In genomic region chr14:69129264-69129880, GRCh38 we compare ENCODE assay signal across 7 cellular contexts. TPM values are rescaled to one million over a fixed set of nuclear protein-coding genes. Genes with fewer than 3 reads are reported as not detected.
DNase-seq lines count a peak whose midpoint lies in the region; ATAC-seq, FAIRE-seq and TF ChIP-seq lines count a peak whose summit lies in the region.

No MANE protein-coding gene starts in this region.

- peak overlapping the region; percentile 21 for H3K4me2 ChIP-seq in fibroblast of lung (ENCODE audit: extremely low read depth, insufficient read depth, low read length)

- H3K4me1 Mint-ChIP-seq in activated T-cell treated with anti-CD3 and anti-CD28 coated beads, Interleukin-2, amount 50 U/mL, for 72 hours (ENCODE audit: low read depth) = peaks cover 73% of the 10 kb centered on the region
- H3K4me1 Mint-ChIP-seq in nephron progenitor cell = peaks cover 42% of the 10 kb centered on the region

- H4K20me1 ChIP-seq in fibroblast of lung (ENCODE audit: control insufficient read depth, extremely low read depth, insufficient read depth, low read length) = no peaks in the 10 kb centered on the region

- no peak overlapping the region for H3K27ac ChIP-seq in fibroblast of lung (ENCODE audit: insufficient read depth, low read length)

- no peak overlapping the region for H3K4me3 ChIP-seq in fibroblast of lung (replicated peaks in 1 of 4; ENCODE audit: control extremely low read depth in 1 of 4, insufficient read depth in 1 of 4, low read depth in 3 of 4, low read length in 4 of 4)

- no peak for FAIRE-seq in RCC 7860 (lab: Jason Lieb, UNC)

- no peaks in the 10 kb centered on the region for H3K9me3 ChIP-seq in fibroblast of lung (ENCODE audit: control insufficient read depth, insufficient read depth, low read depth, low read length)

- peaks cover 18% of the 10 kb centered on the region for H3K79me2 ChIP-seq in fibroblast of lung (ENCODE audit: control insufficient read depth, insufficient read depth, low read length)

- peak overlapping the region in 1 of 2 donors; percentile 31 for H3K4me3 Mint-ChIP-seq in activated T-cell treated with anti-CD3 and anti-CD28 coated beads, Interleukin-2, amount 50 U/mL, for 72 hours
- H3K4me3 Mint-ChIP-seq in nephron progenitor cell = no peak overlapping the region

- peak; percentile 67 to 75 for ATAC-seq in activated T-cell treated with anti-CD3 and anti-CD28 coated beads, Interleukin-2, amount 50 U/mL, for 72 hours (replicated peaks in 1 of 2)

- no peaks in the 10 kb centered on the region for H3K27me3 Mint-ChIP-seq in activated T-cell treated with anti-CD3 and anti-CD28 coated beads, Interleukin-2, amount 50 U/mL, for 72 hours (ENCODE audit: low read depth)
- H3K27me3 Mint-ChIP-seq in nephron progenitor cell (ENCODE audit: low read depth, poor library complexity) = no peaks in the 10 kb centered on the region

- TF ChIP-seq CTCF in GM12873 (IDR thresholded peaks at IDR 0.05; ENCODE audit: insufficient read depth, low read depth, low read length, missing control alignments) (peak; percentile 97), LNCAP (IDR thresholded peaks at IDR 0.05) (peak; percentile 91), fibroblast of lung (conservative IDR thresholded peaks at IDR 0.05 in 1 of 2, IDR thresholded peaks at IDR 0.05 in 1 of 2; ENCODE audit: low read depth in 1 of 2, low read length in 2 of 2) (peak; percentile 89 to 98), nephron progenitor cell (IDR thresholded peaks at IDR 0.05) (peak; percentile 95)

- H3K4me1 ChIP-seq in fibroblast of lung (ENCODE audit: control insufficient read depth, extremely low read depth, insufficient read depth, low read length) = peaks cover 12% of the 10 kb centered on the region

- H3K27ac Mint-ChIP-seq in activated T-cell treated with anti-CD3 and anti-CD28 coated beads, Interleukin-2, amount 50 U/mL, for 72 hours = peak overlapping the region; percentile 36
- H3K27ac Mint-ChIP-seq in nephron progenitor cell = peak overlapping the region; percentile 25

- no peaks in the 10 kb centered on the region for H3K27me3 ChIP-seq in fibroblast of lung (ENCODE audit: control insufficient read depth, insufficient read depth, low read length)

- H3K36me3 Mint-ChIP-seq in activated T-cell treated with anti-CD3 and anti-CD28 coated beads, Interleukin-2, amount 50 U/mL, for 72 hours (ENCODE audit: insufficient read depth in 2 of 2) = peaks cover 0 to 2% of the 10 kb centered on the region in 2 donors
- H3K36me3 Mint-ChIP-seq in nephron progenitor cell (ENCODE audit: low read depth) = no peaks in the 10 kb centered on the region

- H2AFZ ChIP-seq in fibroblast of lung (ENCODE audit: low read length) = no peak overlapping the region

- DNase-seq in RCC 7860 (ENCODE audit: low spot score) (peak; percentile 47), fibroblast of lung (ENCODE audit: low read depth in 2 of 2) (peak; percentile 79 to 91), nephron progenitor cell (peak; percentile 70), stromal cell of bone marrow (ENCODE audit: low read depth) (peak; percentile 79)
- DNase-seq in activated T-cell treated with anti-CD3 and anti-CD28 coated beads, Interleukin-2, amount 50 U/mL, for 72 hours = peak; percentile 70 to 76

- H3K9me3 Mint-ChIP-seq in activated T-cell treated with anti-CD3 and anti-CD28 coated beads, Interleukin-2, amount 50 U/mL, for 72 hours = no peaks in the 10 kb centered on the region
- no peaks in the 10 kb centered on the region for H3K9me3 Mint-ChIP-seq in nephron progenitor cell

- no peaks in the 10 kb centered on the region for H3K36me3 ChIP-seq in fibroblast of lung (ENCODE audit: control insufficient read depth, insufficient read depth, low read length)

- no peak overlapping the region for H3K9ac ChIP-seq in fibroblast of lung (ENCODE audit: insufficient read depth, low read length)

RNA-seq across cellular contexts. Expression of gene DCAF5, which starts 23.5 kb away (rescaled TPM):
- 10 to 100 TPM; 52.3 to 53.5 TPM for total RNA-seq in activated T-cell treated with anti-CD3 and anti-CD28 coated beads, Interleukin-2, amount 50 U/mL, for 72 hours
- total RNA-seq in fibroblast of lung = 10.3 and 16.8 TPM in 2 replicates
- polyA plus RNA-seq in fibroblast of lung = 26.4 and 31.8 TPM in 2 replicates
- polyA plus RNA-seq in fibroblast of lung (2012) = 14.6 and 22.4 TPM in 2 replicates
- polyA minus RNA-seq in fibroblast of lung (ENCODE audit: low replicate concordance) = 71.8 and 101 TPM in 2 replicates
